ENCODE assay signal across 22 cellular contexts in genomic region chr10:124185074-124185473, GRCh38.
DNase-seq lines count a peak whose midpoint lies in the region; ATAC-seq, FAIRE-seq and TF ChIP-seq lines count a peak whose summit lies in the region.
"Had no signal": no experiment of that assay in that cellular context is flagged by ENCODE, and none has a peak within 500 bp of the region (broad histone marks: within the 10 kb centered on the region; RNA-seq: fewer than 3 reads in every experiment).

No MANE protein-coding gene starts in this region.

- H3K79me2 ChIP-seq in HepG2 (ENCODE audit: insufficient read depth, low read length) = no peaks in the 10 kb centered on the region

- no peaks in the 10 kb centered on the region for H3K4me1 ChIP-seq in right lobe of liver
- H3K4me1 ChIP-seq in HepG2 (ENCODE audit: insufficient read depth, low read length) = no peaks in the 10 kb centered on the region
- H3K4me1 ChIP-seq: A549, BLaER1, Peyer's patch had no signal

- no peaks in the 10 kb centered on the region for H3K9me3 ChIP-seq in right lobe of liver
- H3K9me3 ChIP-seq in HepG2 (ENCODE audit: low read length) = no peaks in the 10 kb centered on the region
- H3K9me3 ChIP-seq: A549, BLaER1, Peyer's patch had no signal

- TF ChIP-seq CTCF in right lobe of liver (IDR thresholded peaks at IDR 0.05) (no peak), HepG2 (CRISPR knock-in tag; IDR thresholded peaks at IDR 0.05) (no peak), epithelial cell of esophagus (IDR thresholded peaks at IDR 0.05; ENCODE audit: insufficient read depth, low read depth, low read length, missing control alignments) (no peak)
- TF ChIP-seq CTCF in activated CD8-positive, alpha-beta T cell treated with anti-CD3 and anti-CD28 coated beads for 36 hours (IDR thresholded peaks at IDR 0.05) = no peak

- FAIRE-seq in HepG2 (lab: Jason Lieb, UNC) = no peak
- FAIRE-seq: A549 had no signal

- no peak overlapping the region for H2AFZ ChIP-seq in HepG2 (ENCODE audit: low read length)

- no peaks in the 10 kb centered on the region for H4K20me1 ChIP-seq in HepG2 (ENCODE audit: insufficient read depth, low read length)
- H4K20me1 ChIP-seq: BLaER1 had no signal

- no peak overlapping the region for H3K27ac Mint-ChIP-seq in activated CD8-positive, alpha-beta T cell treated with anti-CD3 and anti-CD28 coated beads for 36 hours
- H3K27ac Mint-ChIP-seq: CD4-positive, alpha-beta memory T cell had no signal

- H3K27ac ChIP-seq in right lobe of liver (no peak overlapping the region), HepG2 (ENCODE audit: extremely low read length, insufficient read depth, low read length) (no peak overlapping the region)
- H3K27ac ChIP-seq: A549, BLaER1, Peyer's patch, SK-N-MC had no signal

- no peak for TF ChIP-seq POLR2A in right lobe of liver (IDR thresholded peaks at IDR 0.05)
- no peak for TF ChIP-seq POLR2A in HepG2 (IDR thresholded peaks at IDR 0.05; ENCODE audit: insufficient read depth in 1 of 2, low read depth in 2 of 2, low read length in 2 of 2)

- no peak overlapping the region for H3K9ac ChIP-seq in HepG2 (ENCODE audit: insufficient read depth, low read depth, low read length)
- H3K9ac ChIP-seq: BLaER1 had no signal

- H3K4me2 ChIP-seq in HepG2 (ENCODE audit: low read depth, low read length) = no peak overlapping the region
- H3K4me2 ChIP-seq: A549, BLaER1 had no signal

- POLR2A ChIA-PET in HepG2 (lab: Yijun Ruan, JAX) = no interaction called here
- POLR2A ChIA-PET in activated CD8-positive, alpha-beta T cell treated with anti-CD3 and anti-CD28 coated beads for 36 hours (lab: Charles Lee) = interaction anchor here (1.5 kb wide), 1 partner anchor 9 kb away, joined by 4 read pairs; no protein-coding TSS in a partner anchor

- TF ChIP-seq RAD21 in HepG2 (CRISPR knock-in tag; IDR thresholded peaks at IDR 0.05) = no peak

- no peaks in the 10 kb centered on the region for H3K36me3 Mint-ChIP-seq in activated CD8-positive, alpha-beta T cell treated with anti-CD3 and anti-CD28 coated beads for 36 hours (ENCODE audit: low read depth)
- H3K36me3 Mint-ChIP-seq: CD4-positive, alpha-beta memory T cell had no signal

- ATAC-seq in right lobe of liver (peak; percentile 17 to 32 (median 27)), HepG2 (no peak), left lobe of liver (no peak)
- no peak for ATAC-seq in activated CD8-positive, alpha-beta T cell treated with anti-CD3 and anti-CD28 coated beads for 36 hours
- ATAC-seq: A549 had no signal

- H3K27me3 Mint-ChIP-seq in activated CD8-positive, alpha-beta T cell treated with anti-CD3 and anti-CD28 coated beads for 36 hours = peaks cover 2% of the 10 kb centered on the region

- peaks cover 2% of the 10 kb centered on the region for H3K9me3 Mint-ChIP-seq in activated CD8-positive, alpha-beta T cell treated with anti-CD3 and anti-CD28 coated beads for 36 hours
- H3K9me3 Mint-ChIP-seq: H9 had no signal

- H3K4me1 Mint-ChIP-seq in activated CD8-positive, alpha-beta T cell treated with anti-CD3 and anti-CD28 coated beads for 36 hours (ENCODE audit: low read depth) = peaks cover 3% of the 10 kb centered on the region
- H3K4me1 Mint-ChIP-seq: CD4-positive, alpha-beta memory T cell had no signal

- H3K36me3 ChIP-seq in right lobe of liver = no peaks in the 10 kb centered on the region
- no peaks in the 10 kb centered on the region for H3K36me3 ChIP-seq in HepG2 (replicated peaks in 1 of 2; ENCODE audit: control insufficient read depth in 1 of 2, insufficient read depth in 2 of 2, low read length in 2 of 2)
- H3K36me3 ChIP-seq: BLaER1, Peyer's patch had no signal

- intact Hi-C loops in right lobe of liver (cut with DNase I) = no loop called here
- intact Hi-C loops in HepG2 (cut with micrococcal nuclease; ENCODE audit: unreplicated experiment) = no loop called here
- intact Hi-C loops in activated CD8-positive, alpha-beta T cell treated with anti-CD3 and anti-CD28 coated beads for 36 hours (cut with micrococcal nuclease) = no loop called here

- H3K4me3 Mint-ChIP-seq in activated CD8-positive, alpha-beta T cell treated with anti-CD3 and anti-CD28 coated beads for 36 hours = no peak overlapping the region
- H3K4me3 Mint-ChIP-seq: CD4-positive, alpha-beta memory T cell; H9 had no signal

- no TSS peak for BruUV-seq in HepG2 (replicated peaks; lab: Mats Ljungman, UMichigan)

- CTCF ChIA-PET in HepG2 (lab: Yijun Ruan, JAX; ENCODE audit: low intra/inter-chr PET ratio, low total read pairs) = no interaction called here
- CTCF ChIA-PET in activated CD8-positive, alpha-beta T cell treated with anti-CD3 and anti-CD28 coated beads for 36 hours (lab: Charles Lee) = no interaction called here

- no peak overlapping the region for H3K4me3 ChIP-seq in right lobe of liver
- H3K4me3 ChIP-seq in HepG2 (replicated peaks in 1 of 3; ENCODE audit: insufficient read depth in 1 of 3, low read depth in 2 of 3, low read length in 3 of 3) = no peak overlapping the region
- no peak overlapping the region for H3K4me3 ChIP-seq in epithelial cell of esophagus (ENCODE audit: low read length)
- H3K4me3 ChIP-seq: A549, BLaER1, Peyer's patch, SK-N-MC had no signal

- in situ Hi-C loops in HepG2 (cut with HindIII; ENCODE audit: extremely low pct_ligation_motif_present, low pct_unique_long_range_greater_than_20kb) = no loop called here

- peak in 1 of 3 donors; percentile 36 for DNase-seq in right lobe of liver
- no peak for DNase-seq in HepG2 (ENCODE audit: low spot score)
- DNase-seq in epithelial cell of esophagus (ENCODE audit: low read depth) = peak; percentile 93
- DNase-seq in left lobe of liver (ENCODE audit: low spot score) = peak; percentile 34
- peak; percentile 75 for DNase-seq in ureter (ENCODE audit: low spot score)
- DNase-seq in stimulated activated CD8-positive, alpha-beta memory T cell treated with anti-CD3 and anti-CD28 coated beads, Interleukin-4, amount 100 ng/mL, for 48 hours = no peak
- no peak for DNase-seq in NCI-H187 treated with DMSO at 0.1 percent for 48 hours (lab: John Stamatoyannopoulos, UW)
- no peak for DNase-seq in activated CD8-positive, alpha-beta T cell treated with anti-CD3 and anti-CD28 coated beads for 36 hours
- DNase-seq: Calu3; CD4-positive, alpha-beta memory T cell; H9; MM.1S; NCI-H1092; NCI-H1436 treated with DMSO at 0.1 percent for 48 hours; NCI-H2029 treated with DMSO at 0.1 percent for 48 hours; NCI-H748 treated with DMSO at 0.1 percent for 48 hours; NK-92 treated with Interleukin-12 subunit alpha and Interleukin-12 subunit beta, amount 100 ng/mL, for 24 hours; Peyer's patch; SHP77 had no signal

- H3K27me3 ChIP-seq in right lobe of liver (no peaks in the 10 kb centered on the region), HepG2 (ENCODE audit: control insufficient read depth in 1 of 2, insufficient read depth in 2 of 2, low read length in 2 of 2) (peaks cover 2 to 24% of the 10 kb centered on the region in 2 experiments; a peak in 2 of 5 replicates)
- H3K27me3 ChIP-seq: BLaER1, Peyer's patch had no signal

- WGBS in right lobe of liver (ENCODE audit: insufficient coverage, low coverage, low lambda C conversion rate, missing lambda C conversion rate) = 76% methylated on average over 7 of the region's 8 CpGs
- 58% methylated on average over 7 of the region's 8 CpGs for WGBS in HepG2 (ENCODE audit: low lambda C conversion rate)

- TF ChIP-seq EP300 in HepG2 (IDR thresholded peaks at IDR 0.05; ENCODE audit: low read depth in 2 of 2, low read length in 2 of 2) (no peak), HepG2 (CRISPR knock-in tag; IDR thresholded peaks at IDR 0.05; ENCODE audit: borderline replicate concordance) (no peak)

TF ChIP-seq in HepG2, 621 proteins besides CTCF, POLR2A, EP300 and RAD21:
- TF ChIP-seq MTA3 (CRISPR knock-in tag; IDR thresholded peaks at IDR 0.05) = no peak
- no peak for TF ChIP-seq KDM4B (CRISPR knock-in tag; IDR thresholded peaks at IDR 0.05)
- TF ChIP-seq CREBL2 (CRISPR knock-in tag; IDR thresholded peaks at IDR 0.05; ENCODE audit: borderline replicate concordance) = no peak
- no peak for TF ChIP-seq TBX2 (CRISPR knock-in tag; IDR thresholded peaks at IDR 0.05; ENCODE audit: borderline replicate concordance)
- TF ChIP-seq ELF3 (CRISPR knock-in tag; IDR thresholded peaks at IDR 0.05) = no peak
- TF ChIP-seq TRIM24 (CRISPR knock-in tag; IDR thresholded peaks at IDR 0.05) = no peak
- no peak for TF ChIP-seq ZBTB20 (CRISPR knock-in tag; IDR thresholded peaks at IDR 0.05; ENCODE audit: borderline replicate concordance, low read depth)
- TF ChIP-seq PAXIP1 (CRISPR knock-in tag; conservative IDR thresholded peaks at IDR 0.05) = no peak
- TF ChIP-seq ZNF572 (CRISPR knock-in tag; IDR thresholded peaks at IDR 0.05) = no peak
- TF ChIP-seq ZMYM4 (CRISPR knock-in tag; IDR thresholded peaks at IDR 0.05) = no peak
- no peak for TF ChIP-seq ZNF790 (CRISPR knock-in tag; IDR thresholded peaks at IDR 0.05; ENCODE audit: borderline replicate concordance)
- TF ChIP-seq ZNF136 (CRISPR knock-in tag; IDR thresholded peaks at IDR 0.05; ENCODE audit: low read depth) = no peak

Comparison
In these comparisons a context has a peak if more than half of its experiments do, and no peak if none do; other contexts are left out.
1. ATAC-seq: peak in right lobe of liver (4 of 4); none in HepG2 (single experiment), left lobe of liver (single experiment) and activated CD8-positive, alpha-beta T cell treated with anti-CD3 and anti-CD28 coated beads for 36 hours (single experiment).
2. DNase-seq: peak in epithelial cell of esophagus (single experiment), left lobe of liver (single experiment) and ureter (single experiment); none in HepG2 (single experiment), stimulated activated CD8-positive, alpha-beta memory T cell treated with anti-CD3 and anti-CD28 coated beads, Interleukin-4, amount 100 ng/mL, for 48 hours (single experiment), NCI-H187 treated with DMSO at 0.1 percent for 48 hours (single experiment) and activated CD8-positive, alpha-beta T cell treated with anti-CD3 and anti-CD28 coated beads for 36 hours (single experiment).